Comparison of ENCODE assay signal across 26 cellular contexts in the genomic region with DNA sequence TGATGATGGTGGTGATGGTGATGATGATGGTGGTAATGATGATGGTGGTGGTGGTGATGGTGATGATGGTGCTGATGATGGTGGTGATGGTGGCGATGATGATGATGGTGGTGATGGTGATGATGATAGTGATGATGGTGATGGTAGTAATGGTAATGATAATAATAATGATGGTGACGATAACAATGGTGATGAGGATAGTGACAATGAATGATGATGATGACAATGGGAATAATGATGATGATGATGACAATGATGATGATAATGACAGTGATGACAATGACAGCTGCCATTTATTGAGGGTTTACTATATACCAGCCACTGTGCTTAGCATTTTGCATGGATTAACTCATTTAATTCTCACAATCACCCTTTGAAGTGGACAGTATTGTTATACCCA.
"Had no signal": no experiment of that assay in that cellular context is flagged by ENCODE, and none has a peak within 500 bp of the region (broad histone marks: within the 10 kb centered on the region; RNA-seq: fewer than 3 reads in every experiment).

No MANE protein-coding gene starts in this region.

- FAIRE-seq: endometrium, islet of Langerhans, keratinocyte had no signal

- H3K27ac ChIP-seq: colonic mucosa, epithelial cell of prostate, esophagus squamous epithelium, gastrocnemius medialis, heart right ventricle, left lung, lower lobe of right lung had no signal

- H3K4me1 ChIP-seq: colonic mucosa, esophagus squamous epithelium, gastrocnemius medialis, heart right ventricle, left lung, lower lobe of right lung had no signal

- H3K36me3 ChIP-seq: colonic mucosa, esophagus squamous epithelium, gastrocnemius medialis, heart right ventricle, left lung, lower lobe of right lung had no signal

- ATAC-seq: effector memory CD8-positive, alpha-beta T cell; esophagus mucosa; gastrocnemius medialis; heart right ventricle; left cardiac atrium; left lung; left ventricle myocardium superior; lower lobe of right lung; naive thymus-derived CD4-positive, alpha-beta T cell had no signal

- H3K4me3 ChIP-seq: colonic mucosa, esophagus squamous epithelium, gastrocnemius medialis, heart right ventricle, left lung, lower lobe of right lung had no signal

- H3K27me3 ChIP-seq: colonic mucosa, gastrocnemius medialis, left lung had no signal

- H3K9me3 ChIP-seq: colonic mucosa, esophagus squamous epithelium, gastrocnemius medialis, heart right ventricle, left lung, lower lobe of right lung had no signal

- DNase-seq: colonic mucosa; cortex of kidney; effector CD8-positive, alpha-beta T cell; effector memory CD8-positive, alpha-beta T cell; endodermal cell; erythroblast; esophagus squamous epithelium; foreskin fibroblast; foreskin melanocyte; gastrocnemius medialis; glutamatergic neuron; head of caudate nucleus; heart right ventricle; hippocampal formation; left cardiac atrium; left lung; left ventricle myocardium superior; lower lobe of right lung; mesenchymal stem cell; midbrain; naive thymus-derived CD4-positive, alpha-beta T cell had no signal
